8 cellular contexts compared by ENCODE assay signal in the genomic region with DNA sequence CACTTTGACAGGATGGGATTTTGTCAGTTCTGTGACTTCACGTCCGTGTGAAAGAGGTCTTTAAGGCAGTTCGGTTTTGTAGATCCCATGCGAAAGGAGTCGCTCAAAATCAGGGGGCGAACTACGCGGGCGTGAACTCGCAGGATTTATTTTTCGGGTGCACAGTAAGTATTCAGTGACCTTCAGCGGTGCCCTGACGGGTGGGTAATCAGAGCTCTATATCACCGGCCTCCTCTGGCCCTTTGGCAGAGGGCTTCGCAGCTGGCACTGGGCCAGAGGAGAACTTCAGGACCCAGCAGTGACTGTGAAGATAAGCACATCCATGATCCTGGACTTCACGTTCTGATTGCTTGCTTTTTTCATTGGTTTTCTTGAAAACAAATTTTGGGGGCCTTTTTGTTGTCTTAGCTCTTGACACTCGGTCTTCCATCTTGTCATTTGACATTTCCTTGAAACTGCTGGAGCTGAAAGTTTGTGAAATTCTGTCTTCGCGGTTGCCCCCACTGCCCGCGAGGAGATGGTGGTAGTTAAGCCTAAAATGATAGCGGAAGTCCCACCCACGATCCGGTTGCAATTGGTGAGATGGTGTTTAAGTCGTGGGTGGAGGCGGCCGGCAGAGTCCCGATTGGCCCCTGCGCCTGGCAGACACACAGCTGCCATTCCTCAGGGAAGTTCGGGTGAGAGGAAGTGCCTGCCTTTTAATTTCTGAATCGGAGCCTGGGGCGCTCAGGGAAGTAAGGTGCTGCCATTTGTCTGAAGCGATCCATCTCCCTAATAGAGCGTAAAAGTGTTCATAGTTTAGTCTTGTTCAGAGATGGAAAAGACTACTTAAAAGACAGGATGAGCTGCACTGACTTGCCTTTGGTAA. TPM values are rescaled to one million over a fixed set of nuclear protein-coding genes. Genes with fewer than 3 reads are reported as not detected.
A peak's percentile ranks its signal among the peaks of the same experiment; 100 is the strongest.
DNase-seq lines count a peak whose midpoint lies in the region; ATAC-seq and TF ChIP-seq lines count a peak whose summit lies in the region.

Gene FAM120AOS (minus strand): TSS at position 535 of the 868 bp plus-strand sequence. CDS start 872 bp downstream, outside the sequence.

- POLR2A ChIA-PET in Panc1 (lab: Charles Lee) = interaction anchor here (1.4 kb wide), 1 partner anchor 12 kb away, joined by 5 read pairs; no protein-coding TSS in a partner anchor

- peak; percentile 87 for DNase-seq in DMS114 treated with DMSO at 0.1 percent for 48 hours (lab: John Stamatoyannopoulos, UW; ENCODE audit: unreplicated experiment)
- DNase-seq in Jurkat, Clone E6-1 (ENCODE audit: low read depth, low spot score) = peak; percentile 94
- peak; percentile 57 for DNase-seq in Panc1 (ENCODE audit: low read depth, low spot score)
- DNase-seq in activated T-cell treated with anti-CD3 and anti-CD28 coated beads, Interleukin-2, amount 50 U/mL, for 4 hours = peak; percentile 72
- peak; percentile 62 to 71 for DNase-seq in stimulated activated CD8-positive, alpha-beta memory T cell treated with anti-CD3 and anti-CD28 coated beads, Interleukin-7, amount 100 ng/mL, for 1 hour (ENCODE audit: low read depth in 2 of 2)

- peak within 1 kb of the TSS; percentile 89 for H3K4me3 Mint-ChIP-seq in activated T-cell treated with anti-CD3 and anti-CD28 coated beads, Interleukin-2, amount 50 U/mL, for 4 hours

- H3K9me3 ChIP-seq in Panc1 (ENCODE audit: control insufficient read depth, insufficient read depth, low read depth, low read length) (no peaks in the 10 kb centered on the region), esophagus (ENCODE audit: control insufficient read depth in 2 of 2, insufficient read depth in 1 of 2, low read depth in 1 of 2, low read length in 1 of 2) (no peaks in the 10 kb centered on the region), mucosa of stomach (ENCODE audit: control insufficient read depth, low read length) (no peaks in the 10 kb centered on the region)

- H3K4me1 Mint-ChIP-seq in activated T-cell treated with anti-CD3 and anti-CD28 coated beads, Interleukin-2, amount 50 U/mL, for 4 hours (ENCODE audit: low read depth) = peaks cover 53% of the 10 kb centered on the region

- peaks cover 7% of the 10 kb centered on the region for H3K4me1 ChIP-seq in Panc1 (ENCODE audit: control insufficient read depth, insufficient read depth, low read length)
- peaks cover 0 to 4% of the 10 kb centered on the region in 2 donors for H3K4me1 ChIP-seq in esophagus (ENCODE audit: control insufficient read depth in 2 of 2, insufficient read depth in 2 of 2, low read length in 1 of 2)
- H3K4me1 ChIP-seq in mucosa of stomach (ENCODE audit: control insufficient read depth, insufficient read depth, low read length) = peaks cover 6% of the 10 kb centered on the region

- H3K9me3 Mint-ChIP-seq in activated T-cell treated with anti-CD3 and anti-CD28 coated beads, Interleukin-2, amount 50 U/mL, for 4 hours = no peaks in the 10 kb centered on the region

- ATAC-seq in GM21576 (IDR thresholded peaks at IDR 0.05; ENCODE audit: unreplicated experiment) (peak; percentile 55), Panc1 (peak; percentile 85)
- ATAC-seq in activated T-cell treated with anti-CD3 and anti-CD28 coated beads, Interleukin-2, amount 50 U/mL, for 4 hours = peak; percentile 64 to 68

- H3K4me3 ChIP-seq in Jurkat, Clone E6-1 (ENCODE audit: low read length) = peak within 1 kb of the TSS; percentile 86
- H3K4me3 ChIP-seq in Panc1 (ENCODE audit: low read depth in 2 of 2, low read length in 2 of 2) (peak within 1 kb of the TSS; percentile 80 to 83), esophagus (ENCODE audit: low read depth in 1 of 2, low read length in 2 of 2) (peak within 1 kb of the TSS; percentile 85), mucosa of stomach (ENCODE audit: low read length) (peak within 1 kb of the TSS; percentile 68)

- CTCF ChIA-PET in Panc1 (lab: Charles Lee) = no interaction called here

- H3K27ac ChIP-seq in Panc1 (ENCODE audit: low read length) (peak within 1 kb of the TSS; percentile 85), esophagus (ENCODE audit: low read depth in 2 of 2, low read length in 1 of 2) (peak within 1 kb of the TSS; percentile 94 to 100)

- intact Hi-C loops in Panc1 (cut with micrococcal nuclease; ENCODE audit: unreplicated experiment) = no loop called here

- in situ Hi-C loops in Panc1 (cut with HindIII; ENCODE audit: low pct_unique_long_range_greater_than_20kb, low sequenced_read_pairs) = no loop called here

- H3K36me3 Mint-ChIP-seq in activated T-cell treated with anti-CD3 and anti-CD28 coated beads, Interleukin-2, amount 50 U/mL, for 4 hours (ENCODE audit: insufficient read depth) = peaks cover 11% of the 10 kb centered on the region

- H3K27me3 Mint-ChIP-seq in activated T-cell treated with anti-CD3 and anti-CD28 coated beads, Interleukin-2, amount 50 U/mL, for 4 hours (ENCODE audit: low read depth) = no peaks in the 10 kb centered on the region

- peak within 1 kb of the TSS; percentile 93 for H3K9ac ChIP-seq in mucosa of stomach (ENCODE audit: low read length)

- WGBS in esophagus, 2 donors = 0% methylated on average over 34 of the region's 34 CpGs

- TF ChIP-seq CTCF in Panc1 (IDR thresholded peaks at IDR 0.05) = no peak

- peaks cover 7% of the 10 kb centered on the region; the same call in 1 of the 2 replicates for H3K36me3 ChIP-seq in Panc1 (ENCODE audit: control insufficient read depth, insufficient read depth, low read length)
- H3K36me3 ChIP-seq in esophagus (ENCODE audit: control insufficient read depth in 2 of 2, insufficient read depth in 2 of 2, low read length in 1 of 2) = peaks cover under 1 to 2% of the 10 kb centered on the region in 2 donors
- H3K36me3 ChIP-seq in mucosa of stomach (ENCODE audit: control insufficient read depth, insufficient read depth, low read length) = no peaks in the 10 kb centered on the region

- H3K27me3 ChIP-seq in Panc1 (ENCODE audit: control insufficient read depth, insufficient read depth, low read length) = no peaks in the 10 kb centered on the region
- no peaks in the 10 kb centered on the region for H3K27me3 ChIP-seq in esophagus (ENCODE audit: control insufficient read depth in 1 of 2, insufficient read depth in 2 of 2, low read length in 2 of 2)
- no peaks in the 10 kb centered on the region for H3K27me3 ChIP-seq in mucosa of stomach (ENCODE audit: control insufficient read depth, insufficient read depth, low read length)

- no TSS peak for BruUV-seq in Panc1 (replicated peaks; lab: Mats Ljungman, UMichigan)

RNA-seq across cellular contexts. Expression of gene FAM120AOS, which starts in this region (rescaled TPM):
- 43.9 TPM for polyA plus RNA-seq in Jurkat, Clone E6-1 (2012; ENCODE audit: insufficient read depth, insufficient read length)
- 36.0 TPM for total RNA-seq in Panc1 (2021; ENCODE audit: unreplicated experiment)
- polyA plus RNA-seq in Panc1 (2012; ENCODE audit: insufficient read length) = 25.9 TPM
- 10 to 100 TPM; 30.5 to 36.8 (median 34.4) TPM for total RNA-seq in activated T-cell treated with anti-CD3 and anti-CD28 coated beads, Interleukin-2, amount 50 U/mL, for 4 hours
- 10 to 100 TPM; 19.6 to 23.7 TPM for polyA plus RNA-seq in esophagus

Comparison
In these comparisons a context has a peak if more than half of its experiments do, and no peak if none do; other contexts are left out.
1. Peak in every context shown above with its lines: DNase-seq, ATAC-seq, H3K4me3 ChIP-seq and H3K27ac ChIP-seq.